Comparison of ENCODE assay signal across 18 cellular contexts in genomic region chr2:54879598-54880355, GRCh38.
DNase-seq lines count a peak whose midpoint lies in the region; ATAC-seq and TF ChIP-seq lines count a peak whose summit lies in the region.
"Had no signal": no experiment of that assay in that cellular context is flagged by ENCODE, and none has a peak within 500 bp of the region (broad histone marks: within the 10 kb centered on the region; RNA-seq: fewer than 3 reads in every experiment).

No MANE protein-coding gene starts in this region.

- no peak overlapping the region for H2AFZ ChIP-seq in neural cell (ENCODE audit: low read depth, low read length)

- H3K4me3 ChIP-seq in H7 (ENCODE audit: insufficient read depth, low read depth, low read length) (no peak overlapping the region), neural cell (ENCODE audit: low read length) (no peak overlapping the region), adrenal gland (no peak overlapping the region)
- H3K4me3 ChIP-seq: MG63, SK-N-MC had no signal

- H3K36me3 ChIP-seq in H7 (replicated peaks; ENCODE audit: control insufficient read depth, insufficient read depth, low read length), result no peaks in the 10 kb centered on the region
- H3K36me3 ChIP-seq in neural cell (ENCODE audit: insufficient read depth, low read length), result no peaks in the 10 kb centered on the region
- no peaks in the 10 kb centered on the region for H3K36me3 ChIP-seq in adrenal gland (replicated peaks in 1 of 2)
- H3K36me3 ChIP-seq: MG63 had no signal

- DNase-seq in H7 (peak; percentile 6), NCI-H2227 treated with DMSO at 0.1 percent for 48 hours (lab: John Stamatoyannopoulos, UW) (peak; percentile 63), chondrocyte (ENCODE audit: low spot score) (no peak), adrenal gland (no peak), glomerular visceral epithelial cell (ENCODE audit: extremely low spot score) (no peak)
- DNase-seq in activated naive CD8-positive, alpha-beta T cell treated with anti-CD3 and anti-CD28 coated beads for 36 hours, result no peak
- DNase-seq: activated CD4-positive, alpha-beta T cell treated with anti-CD3 and anti-CD28 coated beads, Interleukin-2, amount 10 ng/mL, durations not matched to agents 7 days and 5 days; Calu3; dermis blood vessel endothelial cell; GF-D8; islet precursor cell; MG63; NCI-H345; stimulated activated CD4-positive, alpha-beta T cell treated with anti-CD3 and anti-CD28 coated beads, Interleukin-4, amount 100 ng/mL, for 4 hours had no signal

- H3K27me3 ChIP-seq in H7 (ENCODE audit: control insufficient read depth, insufficient read depth, low read length) (no peaks in the 10 kb centered on the region), neural cell (ENCODE audit: insufficient read depth, low read depth, low read length) (no peaks in the 10 kb centered on the region), adrenal gland (no peaks in the 10 kb centered on the region)
- H3K27me3 ChIP-seq: MG63 had no signal

- ATAC-seq in HG03378 (IDR thresholded peaks at IDR 0.05; ENCODE audit: unreplicated experiment), result no peak

- H3K9me3 Mint-ChIP-seq in chondrocyte (ENCODE audit: low read depth), result no peaks in the 10 kb centered on the region
- H3K9me3 Mint-ChIP-seq in activated naive CD8-positive, alpha-beta T cell treated with anti-CD3 and anti-CD28 coated beads for 36 hours, result no peaks in the 10 kb centered on the region
- H3K9me3 Mint-ChIP-seq: activated CD4-positive, alpha-beta T cell treated with anti-CD3 and anti-CD28 coated beads, Interleukin-2, amount 10 ng/mL, durations not matched to agents 7 days and 5 days had no signal

- H3F3A ChIP-seq in neural cell (ENCODE audit: insufficient read depth, low read length, poor library complexity, severe bottlenecking), result no peaks in the 10 kb centered on the region

- TF ChIP-seq CTCF in chondrocyte (IDR thresholded peaks at IDR 0.05), result no peak
- no peak for TF ChIP-seq CTCF in neural cell (IDR thresholded peaks at IDR 0.05; ENCODE audit: poor library complexity, severe bottlenecking)
- no peak for TF ChIP-seq CTCF in adrenal gland (IDR thresholded peaks at IDR 0.05)

- peaks cover 2% of the 10 kb centered on the region for H3K36me3 Mint-ChIP-seq in chondrocyte (ENCODE audit: low read depth)
- no peaks in the 10 kb centered on the region for H3K36me3 Mint-ChIP-seq in activated naive CD8-positive, alpha-beta T cell treated with anti-CD3 and anti-CD28 coated beads for 36 hours

- H3K27ac ChIP-seq in neural cell (ENCODE audit: low read length), result peak overlapping the region; percentile 14
- H3K27ac ChIP-seq in adrenal gland, result no peak overlapping the region
- H3K27ac ChIP-seq: SK-N-MC had no signal

- H3K9ac ChIP-seq in neural cell (ENCODE audit: low read length), result no peak overlapping the region

- intact Hi-C loops in adrenal gland (cut with DNase I), result no loop called here

- WGBS in adrenal gland, 4 donors, result 75 to 83% (median 80%) methylated on average over 15 of the region's 15 CpGs

- peak overlapping the region; percentile 60 for H3K27ac Mint-ChIP-seq in chondrocyte (ENCODE audit: unreplicated experiment)
- no peak overlapping the region for H3K27ac Mint-ChIP-seq in activated naive CD8-positive, alpha-beta T cell treated with anti-CD3 and anti-CD28 coated beads for 36 hours
- H3K27ac Mint-ChIP-seq: activated CD4-positive, alpha-beta T cell treated with anti-CD3 and anti-CD28 coated beads, Interleukin-2, amount 10 ng/mL, durations not matched to agents 7 days and 5 days; B cell had no signal

- TF ChIP-seq RAD21 in neural cell (conservative IDR thresholded peaks at IDR 0.05), result no peak

- H3K9me3 ChIP-seq in neural cell (ENCODE audit: low read length) (no peaks in the 10 kb centered on the region), adrenal gland (replicated peaks in 1 of 3) (no peaks in the 10 kb centered on the region)
- H3K9me3 ChIP-seq: MG63 had no signal

- H3K9me2 ChIP-seq in neural cell (ENCODE audit: insufficient read depth, low read length), result no peaks in the 10 kb centered on the region

- no peak for TF ChIP-seq POLR2A in adrenal gland (IDR thresholded peaks at IDR 0.05)

- H3K4me2 ChIP-seq in neural cell (ENCODE audit: low read length), result no peak overlapping the region

- H3K79me2 ChIP-seq in neural cell (replicated peaks; ENCODE audit: insufficient read depth, low read length), result no peaks in the 10 kb centered on the region

- H3K4me1 Mint-ChIP-seq in chondrocyte (ENCODE audit: low read depth), result no peaks in the 10 kb centered on the region
- H3K4me1 Mint-ChIP-seq in activated naive CD8-positive, alpha-beta T cell treated with anti-CD3 and anti-CD28 coated beads for 36 hours, result no peaks in the 10 kb centered on the region
- H3K4me1 Mint-ChIP-seq: activated CD4-positive, alpha-beta T cell treated with anti-CD3 and anti-CD28 coated beads, Interleukin-2, amount 10 ng/mL, durations not matched to agents 7 days and 5 days; B cell had no signal

- no peak overlapping the region for H3K4me3 Mint-ChIP-seq in chondrocyte (ENCODE audit: unreplicated experiment)
- H3K4me3 Mint-ChIP-seq in activated naive CD8-positive, alpha-beta T cell treated with anti-CD3 and anti-CD28 coated beads for 36 hours, result no peak overlapping the region
- H3K4me3 Mint-ChIP-seq: activated CD4-positive, alpha-beta T cell treated with anti-CD3 and anti-CD28 coated beads, Interleukin-2, amount 10 ng/mL, durations not matched to agents 7 days and 5 days; B cell had no signal

- H3K4me1 ChIP-seq in adrenal gland (replicated peaks in 1 of 2), result no peaks in the 10 kb centered on the region

- no peaks in the 10 kb centered on the region for H4K20me1 ChIP-seq in neural cell (ENCODE audit: insufficient read depth)

- H3K27me3 Mint-ChIP-seq in chondrocyte (ENCODE audit: low read depth), result peaks cover 2% of the 10 kb centered on the region
- H3K27me3 Mint-ChIP-seq in activated naive CD8-positive, alpha-beta T cell treated with anti-CD3 and anti-CD28 coated beads for 36 hours, result no peaks in the 10 kb centered on the region
- H3K27me3 Mint-ChIP-seq: activated CD4-positive, alpha-beta T cell treated with anti-CD3 and anti-CD28 coated beads, Interleukin-2, amount 10 ng/mL, durations not matched to agents 7 days and 5 days; B cell had no signal

- no peak for TF ChIP-seq EP300 in neural cell (conservative IDR thresholded peaks at IDR 0.05; ENCODE audit: poor library complexity, severe bottlenecking)

TF ChIP-seq in neural cell, 6 proteins besides CTCF, POLR2A, EP300 and RAD21:
- no peak for TF ChIP-seq TAF1 (IDR thresholded peaks at IDR 0.05; ENCODE audit: low read depth)
- TF ChIP-seq EZH2 (IDR thresholded peaks at IDR 0.05; ENCODE audit: borderline replicate concordance, insufficient read depth, low read length, poor library complexity, severe bottlenecking), result no peak
- TF ChIP-seq REST (IDR thresholded peaks at IDR 0.05; ENCODE audit: borderline replicate concordance), result no peak
- no peak for TF ChIP-seq POLR2AphosphoS5 (IDR thresholded peaks at IDR 0.05)
- no peak for TF ChIP-seq SMC3 (conservative IDR thresholded peaks at IDR 0.05; ENCODE audit: poor library complexity)
- no peak for TF ChIP-seq MXI1 (conservative IDR thresholded peaks at IDR 0.05; ENCODE audit: poor library complexity, severe bottlenecking)

Comparison
In these comparisons a context has a peak if more than half of its experiments do, and no peak if none do; other contexts are left out.
1. DNase-seq: peak in H7 (single experiment) and NCI-H2227 treated with DMSO at 0.1 percent for 48 hours (single experiment); none in chondrocyte (single experiment), adrenal gland (0 of 7), activated naive CD8-positive, alpha-beta T cell treated with anti-CD3 and anti-CD28 coated beads for 36 hours (single experiment) and glomerular visceral epithelial cell (single experiment).